32 cellular contexts compared by ENCODE assay signal in the genomic region with DNA sequence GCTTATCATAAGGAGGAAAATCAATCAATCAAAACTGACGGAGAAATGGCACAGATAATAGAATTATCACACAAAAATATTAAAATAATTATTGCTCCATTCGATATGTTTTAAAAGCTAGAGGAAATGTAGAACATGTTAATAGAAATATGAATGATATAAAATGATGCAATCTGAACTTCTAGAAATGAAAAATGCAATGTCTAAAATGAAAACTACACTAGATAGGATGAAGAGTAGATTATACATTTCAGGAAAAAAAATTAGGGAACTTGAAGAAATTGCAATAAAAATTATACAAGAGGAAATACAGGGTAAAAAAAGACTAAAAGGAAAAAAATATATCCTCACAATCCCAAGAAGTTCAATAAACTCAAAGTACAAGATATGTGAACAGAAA.
"Had no signal": no experiment of that assay in that cellular context is flagged by ENCODE, and none has a peak within 500 bp of the region (broad histone marks: within the 10 kb centered on the region; RNA-seq: fewer than 3 reads in every experiment).

No MANE protein-coding gene starts in this region.

- H3K4me1 ChIP-seq: ascending aorta, body of pancreas, breast epithelium had no signal

- DNase-seq: activated B cell treated with CpG ODN at 0.5 μM for 24 hours; activated CD4-positive, alpha-beta memory T cell treated with anti-CD3 and anti-CD28 coated beads, Interleukin-2, amount 10 ng/mL, durations not matched to agents 7 days and 5 days; activated CD4-positive, alpha-beta T cell treated with anti-CD3 and anti-CD28 coated beads for 1 hour; activated CD4-positive, alpha-beta T cell treated with anti-CD3 and anti-CD28 coated beads for 36 hours; activated CD4-positive, alpha-beta T cell treated with anti-CD3 and anti-CD28 coated beads for 48 hours; activated CD4-positive, alpha-beta T cell treated with anti-CD3 and anti-CD28 coated beads, Interleukin-2, amount 10 ng/mL, durations not matched to agents 7 days and 5 days; activated CD4-positive, alpha-beta T cell treated with anti-CD3 and anti-CD28 coated beads, Interleukin-2, amount 50 U/mL, for 48 hours; activated CD8-positive, alpha-beta memory T cell treated with anti-CD3 and anti-CD28 coated beads for 24 hours; activated CD8-positive, alpha-beta memory T cell treated with anti-CD3 and anti-CD28 coated beads, Interleukin-2, amount 10 ng/mL, durations not matched to agents 7 days and 5 days; activated CD8-positive, alpha-beta memory T cell treated with anti-CD3 and anti-CD28 coated beads, Interleukin-2, amount 50 U/mL, for 48 hours; activated CD8-positive, alpha-beta T cell treated with anti-CD3 and anti-CD28 coated beads, Interleukin-2, amount 10 ng/mL, durations not matched to agents 7 days and 5 days; activated effector memory CD4-positive, alpha-beta T cell treated with Interleukin-2 at 50 U/mL for 16 hours; activated gamma-delta T cell; activated naive CD4-positive, alpha-beta T cell treated with anti-CD3 and anti-CD28 coated beads, Interleukin-2, amount 10 ng/mL, durations not matched to agents 7 days and 5 days; activated naive CD4-positive, alpha-beta T cell treated with Interleukin-2 at 50 U/mL for 16 hours; activated naive CD8-positive, alpha-beta T cell treated with anti-CD3 and anti-CD28 coated beads, Interleukin-2, amount 10 ng/mL, durations not matched to agents 7 days and 5 days; activated naive CD8-positive, alpha-beta T cell treated with anti-CD3 and anti-CD28 coated beads, Interleukin-2, amount 50 U/mL, for 24 hours; activated T-cell treated with anti-CD3 and anti-CD28 coated beads, Interleukin-2, amount 50 U/mL, for 24 hours; activated T-cell treated with anti-CD3 and anti-CD28 coated beads, Interleukin-2, amount 50 U/mL, for 48 hours; amygdala; anterior cingulate cortex; body of pancreas; brain microvascular endothelial cell; central memory CD4-positive, alpha-beta T cell; T-helper 1 cell; T-helper 2 cell; T-helper 9 cell had no signal

- H3K27me3 ChIP-seq: ascending aorta, body of pancreas, brain microvascular endothelial cell, breast epithelium had no signal

- FAIRE-seq: TTC549 had no signal

- H3K27ac ChIP-seq: ascending aorta, body of pancreas, brain microvascular endothelial cell, breast epithelium, VCaP had no signal

- ATAC-seq: activated CD4-positive, alpha-beta T cell treated with anti-CD3 and anti-CD28 coated beads for 36 hours; activated CD4-positive, CD25-positive, alpha-beta regulatory T cell treated with anti-CD3 and anti-CD28 coated beads, Interleukin-2, amount 50 U/mL, for 24 hours; activated CD8-positive, alpha-beta memory T cell treated with anti-CD3 and anti-CD28 coated beads, Interleukin-2, amount 10 ng/mL, durations not matched to agents 7 days and 5 days; activated CD8-positive, alpha-beta T cell treated with anti-CD3 and anti-CD28 coated beads, Interleukin-2, amount 10 ng/mL, durations not matched to agents 7 days and 5 days; activated naive CD8-positive, alpha-beta T cell treated with anti-CD3 and anti-CD28 coated beads, Interleukin-2, amount 50 U/mL, for 24 hours; body of pancreas had no signal

- H3K36me3 ChIP-seq: ascending aorta, brain microvascular endothelial cell, breast epithelium had no signal

- H3K4me3 ChIP-seq: ascending aorta, body of pancreas, breast epithelium had no signal
